5 cellular contexts compared by ENCODE assay signal in genomic region chr22:11037316-11037715, GRCh38.
DNase-seq lines count a peak whose midpoint lies in the region; ATAC-seq and TF ChIP-seq lines count a peak whose summit lies in the region.
"Not testable (repeated sequence)": the region's sequence is repeated elsewhere in the genome, so short reads cannot be mapped to it uniquely, and the experiment has no call there.

No MANE protein-coding gene starts in this region.

- not testable (repeated sequence) for TF ChIP-seq POLR2A in spleen (IDR thresholded peaks at IDR 0.05)

- not testable (repeated sequence) for H3K9ac ChIP-seq in endodermal cell (ENCODE audit: extremely low read depth, low read length, poor library complexity, severe bottlenecking)

- H3K9me3 Mint-ChIP-seq in activated CD8-positive, alpha-beta T cell treated with anti-CD3 and anti-CD28 coated beads, Interleukin-2, amount 10 ng/mL, durations not matched to agents 7 days and 5 days (ENCODE audit: insufficient read depth) = peaks cover 69% of the 10 kb centered on the region
- H3K9me3 Mint-ChIP-seq in endodermal cell = peaks cover 97% of the 10 kb centered on the region

- not testable (repeated sequence) for H3K27ac ChIP-seq in endodermal cell (ENCODE audit: low read depth, low read length); right atrium auricular region; spleen

- H3K36me3 ChIP-seq in endodermal cell (ENCODE audit: control insufficient read depth, insufficient read depth, low read length); right atrium auricular region; spleen: not testable (repeated sequence)

- H3K36me3 Mint-ChIP-seq in activated CD8-positive, alpha-beta T cell treated with anti-CD3 and anti-CD28 coated beads, Interleukin-2, amount 10 ng/mL, durations not matched to agents 7 days and 5 days (ENCODE audit: low read depth) = peaks cover 11% of the 10 kb centered on the region
- peaks cover 15% of the 10 kb centered on the region for H3K36me3 Mint-ChIP-seq in endodermal cell (ENCODE audit: low read depth)

- not testable (repeated sequence) for H3K27me3 Mint-ChIP-seq in activated CD8-positive, alpha-beta T cell treated with anti-CD3 and anti-CD28 coated beads, Interleukin-2, amount 10 ng/mL, durations not matched to agents 7 days and 5 days (ENCODE audit: low read depth); endodermal cell (ENCODE audit: insufficient read depth)

- intact Hi-C loops in spleen (cut with DNase I; ENCODE audit: low total_unique reads) = not testable (repeated sequence)

- H3K9me3 ChIP-seq in endodermal cell (ENCODE audit: control insufficient read depth, low read length) = peaks cover 83% of the 10 kb centered on the region
- peaks cover 0 to 61% of the 10 kb centered on the region in 2 donors for H3K9me3 ChIP-seq in right atrium auricular region
- peaks cover 2 to 100% (median 95%) of the 10 kb centered on the region in 8 donors for H3K9me3 ChIP-seq in spleen

- WGBS in endodermal cell (ENCODE audit: insufficient coverage in 1 of 2, insufficient read length in 1 of 2), 2 experiments = 63% methylated on average over 1 of the region's 1 CpG; no CpG with 5 or more reads in 1 of the 2 experiments
- 51 to 71% (median 58%) methylated on average over 1 of the region's 1 CpG for WGBS in spleen, 5 donors

- not testable (repeated sequence) for ATAC-seq in activated CD8-positive, alpha-beta T cell treated with anti-CD3 and anti-CD28 coated beads, Interleukin-2, amount 10 ng/mL, durations not matched to agents 7 days and 5 days

- not testable (repeated sequence) for H3K4me1 ChIP-seq in endodermal cell (ENCODE audit: control insufficient read depth, insufficient read depth, low read length); right atrium auricular region; spleen

- POLR2A ChIA-PET in activated CD8-positive, alpha-beta T cell treated with anti-CD3 and anti-CD28 coated beads, Interleukin-2, amount 10 ng/mL, durations not matched to agents 7 days and 5 days (lab: Charles Lee) = not testable (repeated sequence)

- not testable (repeated sequence) for TF ChIP-seq CTCF in endodermal cell (conservative IDR thresholded peaks at IDR 0.05); right atrium auricular region (IDR thresholded peaks at IDR 0.05); spleen (IDR thresholded peaks at IDR 0.05 in 8 of 11, conservative IDR thresholded peaks at IDR 0.05 in 3 of 11)

- H3K4me1 Mint-ChIP-seq in activated CD8-positive, alpha-beta T cell treated with anti-CD3 and anti-CD28 coated beads, Interleukin-2, amount 10 ng/mL, durations not matched to agents 7 days and 5 days (ENCODE audit: low read depth); endodermal cell: not testable (repeated sequence)

- peak overlapping the region; percentile 43 for H3K4me3 ChIP-seq in endodermal cell (ENCODE audit: low read length)
- not testable (repeated sequence) for H3K4me3 ChIP-seq in right atrium auricular region, spleen

- not testable (repeated sequence) for H3K4me3 Mint-ChIP-seq in activated CD8-positive, alpha-beta T cell treated with anti-CD3 and anti-CD28 coated beads, Interleukin-2, amount 10 ng/mL, durations not matched to agents 7 days and 5 days; endodermal cell

- CTCF ChIA-PET in activated CD8-positive, alpha-beta T cell treated with anti-CD3 and anti-CD28 coated beads, Interleukin-2, amount 10 ng/mL, durations not matched to agents 7 days and 5 days (lab: Charles Lee) = not testable (repeated sequence)

- H3K27me3 ChIP-seq in endodermal cell (ENCODE audit: control insufficient read depth, insufficient read depth, low read length, poor library complexity, severe bottlenecking); right atrium auricular region; spleen (replicated peaks in 1 of 7): not testable (repeated sequence)

- DNase-seq in activated CD8-positive, alpha-beta T cell treated with anti-CD3 and anti-CD28 coated beads, Interleukin-2, amount 10 ng/mL, durations not matched to agents 7 days and 5 days = peak; percentile 12
- peak; percentile 15 for DNase-seq in endodermal cell
- DNase-seq in right atrium auricular region (ENCODE audit: low spot score) = peak; percentile 51
- peak; percentile 28 for DNase-seq in islet precursor cell
- DNase-seq in spleen = peak; percentile 49

- H3K27ac Mint-ChIP-seq in activated CD8-positive, alpha-beta T cell treated with anti-CD3 and anti-CD28 coated beads, Interleukin-2, amount 10 ng/mL, durations not matched to agents 7 days and 5 days; endodermal cell: not testable (repeated sequence)
